11 cellular contexts compared by ENCODE assay signal in the genomic region with DNA sequence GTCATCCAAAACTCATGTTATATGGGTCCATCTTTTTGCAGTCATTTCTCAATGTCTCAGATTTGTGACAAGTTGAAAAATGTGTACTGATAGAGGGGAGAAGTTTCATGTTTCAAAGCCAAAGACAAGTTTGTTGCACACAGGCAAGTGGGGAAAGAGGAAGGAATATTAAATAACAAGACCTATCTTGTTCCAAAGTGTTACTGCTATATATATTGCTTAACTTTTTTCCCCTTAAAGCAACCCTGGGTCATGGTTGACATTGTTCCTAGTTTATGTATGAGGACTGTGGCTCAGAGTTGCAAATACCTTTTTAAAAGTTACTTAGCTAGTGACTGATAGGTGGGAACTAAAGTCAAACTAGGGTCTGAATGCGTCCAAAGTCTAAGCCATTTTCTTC. TPM values are rescaled to one million over a fixed set of nuclear protein-coding genes. Genes with fewer than 3 reads are reported as not detected.
DNase-seq lines count a peak whose midpoint lies in the region; ATAC-seq and TF ChIP-seq lines count a peak whose summit lies in the region.
"Had no signal": no experiment of that assay in that cellular context is flagged by ENCODE, and none has a peak within 500 bp of the region (broad histone marks: within the 10 kb centered on the region; RNA-seq: fewer than 3 reads in every experiment).

No MANE protein-coding gene starts in this region.

- peak overlapping the region; percentile 96 for H3K27ac Mint-ChIP-seq in activated T-helper 1 cell treated with anti-CD3 and anti-CD28 coated beads, Interleukin-12 subunit alpha, Interleukin-12 subunit beta, Interleukin-2, Interleukin-4 antibody, amounts not matched to agents 30 ng/mL and 10 ng/mL and 1 ng/mL, durations not matched to agents 14 hours and 24 hours and 36 hours

- in situ Hi-C loops in HAP-1 (cut with MboI; ENCODE audit: low sequenced_read_pairs) (loop anchor here (25.0 kb wide), 1 partner anchor 347 kb away; no protein-coding TSS in a partner anchor), gastrocnemius medialis (cut with MboI; ENCODE audit: low sequenced_read_pairs in 4 of 4) (loop anchor here (25.0 kb wide), 2 partner anchors 347 to 1347 kb away; no protein-coding TSS in a partner anchor)

- H3K9me3 Mint-ChIP-seq in activated T-helper 1 cell treated with anti-CD3 and anti-CD28 coated beads, Interleukin-12 subunit alpha, Interleukin-12 subunit beta, Interleukin-2, Interleukin-4 antibody, amounts not matched to agents 30 ng/mL and 10 ng/mL and 1 ng/mL, durations not matched to agents 14 hours and 24 hours and 36 hours, result no peaks in the 10 kb centered on the region

- H3K4me1 ChIP-seq in HAP-1 (peaks cover 25% of the 10 kb centered on the region), mesenchymal stem cell (ENCODE audit: control insufficient read depth, insufficient read depth, low read depth, low read length) (peaks cover 16% of the 10 kb centered on the region), gastrocnemius medialis (no peaks in the 10 kb centered on the region)

- H3K14ac ChIP-seq in mesenchymal stem cell (ENCODE audit: low read length in 2 of 2), result no peak overlapping the region

- peaks cover 84% of the 10 kb centered on the region for H3K4me1 Mint-ChIP-seq in activated T-helper 1 cell treated with anti-CD3 and anti-CD28 coated beads, Interleukin-12 subunit alpha, Interleukin-12 subunit beta, Interleukin-2, Interleukin-4 antibody, amounts not matched to agents 30 ng/mL and 10 ng/mL and 1 ng/mL, durations not matched to agents 14 hours and 24 hours and 36 hours (ENCODE audit: low read depth)

- H2BK15ac ChIP-seq in mesenchymal stem cell (ENCODE audit: low read depth, poor library complexity, severe bottlenecking), result no peak overlapping the region

- no peak overlapping the region for H4K8ac ChIP-seq in mesenchymal stem cell (ENCODE audit: low read length)

- no peaks in the 10 kb centered on the region for H3K9me3 ChIP-seq in HAP-1
- H3K9me3 ChIP-seq in mesenchymal stem cell (ENCODE audit: control insufficient read depth, low read length), result no peaks in the 10 kb centered on the region
- H3K9me3 ChIP-seq in gastrocnemius medialis, result no peaks in the 10 kb centered on the region
- H3K9me3 ChIP-seq: thyroid gland had no signal

- TF ChIP-seq CTCF in gastrocnemius medialis (IDR thresholded peaks at IDR 0.05 in 4 of 5, conservative IDR thresholded peaks at IDR 0.05 in 1 of 5), result no peak

- H4K91ac ChIP-seq in mesenchymal stem cell (ENCODE audit: low read length), result no peak overlapping the region

- no peak overlapping the region for H2AFZ ChIP-seq in mesenchymal stem cell (ENCODE audit: low read depth, low read length)

- no peak overlapping the region for H3K18ac ChIP-seq in mesenchymal stem cell (ENCODE audit: low read depth in 1 of 2, low read length in 2 of 2)

- H2BK12ac ChIP-seq in mesenchymal stem cell (ENCODE audit: low read length in 2 of 2), result no peak overlapping the region

- no peak for TF ChIP-seq POLR2A in gastrocnemius medialis (IDR thresholded peaks at IDR 0.05)

- no peaks in the 10 kb centered on the region for H3K27me3 Mint-ChIP-seq in activated T-helper 1 cell treated with anti-CD3 and anti-CD28 coated beads, Interleukin-12 subunit alpha, Interleukin-12 subunit beta, Interleukin-2, Interleukin-4 antibody, amounts not matched to agents 30 ng/mL and 10 ng/mL and 1 ng/mL, durations not matched to agents 14 hours and 24 hours and 36 hours (ENCODE audit: insufficient read depth)

- no peak overlapping the region for H3K23ac ChIP-seq in mesenchymal stem cell (ENCODE audit: low read length in 2 of 2)

- peak overlapping the region; percentile 54 for H3K4me3 ChIP-seq in HAP-1
- peak overlapping the region in 1 of 2 experiments; percentile 91 for H3K4me3 ChIP-seq in mesenchymal stem cell (ENCODE audit: insufficient read depth in 1 of 2, low read depth in 1 of 2, low read length in 2 of 2)
- no peak overlapping the region for H3K4me3 ChIP-seq in gastrocnemius medialis

- H2AK5ac ChIP-seq in mesenchymal stem cell (ENCODE audit: low read length, severe bottlenecking), result no peak overlapping the region

- ATAC-seq in HG03139 (IDR thresholded peaks at IDR 0.05; ENCODE audit: unreplicated experiment) (no peak), gastrocnemius medialis (no peak)

- no peaks in the 10 kb centered on the region for H3K79me1 ChIP-seq in mesenchymal stem cell (replicated peaks; ENCODE audit: low read length, poor library complexity, severe bottlenecking)

- no peaks in the 10 kb centered on the region for H3K27me3 ChIP-seq in HAP-1 (ENCODE audit: low read depth)
- H3K27me3 ChIP-seq in mesenchymal stem cell (ENCODE audit: control insufficient read depth in 1 of 2, insufficient read depth in 1 of 2, low read length in 2 of 2), result no peaks in the 10 kb centered on the region
- peaks cover 15 to 25% (median 19%) of the 10 kb centered on the region in 3 donors for H3K27me3 ChIP-seq in gastrocnemius medialis

- 90% methylated on average over 1 of the region's 1 CpG for WGBS in mesenchymal stem cell

- peak overlapping the region; percentile 89 for H3K9ac ChIP-seq in mesenchymal stem cell (ENCODE audit: low read length)

- DNase-seq in AML-193 (lab: John Stamatoyannopoulos, UW) (peak; percentile 74 to 78), HAP-1 (ENCODE audit: low spot score in 2 of 2) (no peak), mesenchymal stem cell (no peak), Ammon's horn (ENCODE audit: low spot score) (no peak), gastrocnemius medialis (no peak)
- DNase-seq in activated T-helper 1 cell treated with anti-CD3 and anti-CD28 coated beads, Interleukin-12 subunit alpha, Interleukin-12 subunit beta, Interleukin-2, Interleukin-4 antibody, amounts not matched to agents 30 ng/mL and 10 ng/mL and 1 ng/mL, durations not matched to agents 14 hours and 24 hours and 36 hours (ENCODE audit: low spot score), result no peak
- DNase-seq in stimulated activated naive CD4-positive, alpha-beta T cell (lab: John Stamatoyannopoulos, UW), result no peak
- DNase-seq: DMS79, NCI-H187, thyroid gland had no signal

- no peak overlapping the region for H2BK120ac ChIP-seq in mesenchymal stem cell (ENCODE audit: low read depth, low read length)

- H2BK5ac ChIP-seq in mesenchymal stem cell (ENCODE audit: low read depth, low read length, poor library complexity, severe bottlenecking), result no peak overlapping the region

- intact Hi-C loops in activated T-helper 1 cell treated with anti-CD3 and anti-CD28 coated beads, Interleukin-12 subunit alpha, Interleukin-12 subunit beta, Interleukin-2, Interleukin-4 antibody, amounts not matched to agents 30 ng/mL and 10 ng/mL and 1 ng/mL, durations not matched to agents 14 hours and 24 hours and 36 hours (cut with micrococcal nuclease), result loop anchor here (1.0 to 5.0 kb wide), 3 partner anchors 7 to 433 kb away; a partner anchor contains a TSS
- intact Hi-C loops in gastrocnemius medialis (cut with DNase I; ENCODE audit: low total_unique reads), result no loop called here

- no peak overlapping the region for H3K4me2 ChIP-seq in mesenchymal stem cell (ENCODE audit: low read length, poor library complexity, severe bottlenecking)

- H3K4me3 Mint-ChIP-seq in activated T-helper 1 cell treated with anti-CD3 and anti-CD28 coated beads, Interleukin-12 subunit alpha, Interleukin-12 subunit beta, Interleukin-2, Interleukin-4 antibody, amounts not matched to agents 30 ng/mL and 10 ng/mL and 1 ng/mL, durations not matched to agents 14 hours and 24 hours and 36 hours, result peak overlapping the region; percentile 98

- H3K4ac ChIP-seq in mesenchymal stem cell (ENCODE audit: low read depth in 1 of 2, low read length in 2 of 2), result no peak overlapping the region

- H3K27ac ChIP-seq in mesenchymal stem cell (ENCODE audit: low read length, poor library complexity, severe bottlenecking), result no peak overlapping the region
- H3K27ac ChIP-seq in gastrocnemius medialis, result no peak overlapping the region

- peaks cover 27% of the 10 kb centered on the region for H3K36me3 Mint-ChIP-seq in activated T-helper 1 cell treated with anti-CD3 and anti-CD28 coated beads, Interleukin-12 subunit alpha, Interleukin-12 subunit beta, Interleukin-2, Interleukin-4 antibody, amounts not matched to agents 30 ng/mL and 10 ng/mL and 1 ng/mL, durations not matched to agents 14 hours and 24 hours and 36 hours (ENCODE audit: low read depth)

- no peaks in the 10 kb centered on the region for H3K36me3 ChIP-seq in HAP-1 (replicated peaks)
- H3K36me3 ChIP-seq in mesenchymal stem cell (ENCODE audit: control insufficient read depth in 1 of 2, insufficient read depth in 2 of 2, low read depth in 1 of 2, low read length in 2 of 2), result no peaks in the 10 kb centered on the region
- H3K36me3 ChIP-seq in gastrocnemius medialis, result no peaks in the 10 kb centered on the region
- H3K36me3 ChIP-seq: thyroid gland had no signal

RNA-seq across cellular contexts. Expression of a gene that starts 1.7 kb away (rescaled TPM):
- 98.5 and 118 TPM in 2 replicates for total RNA-seq in activated T-helper 1 cell treated with anti-CD3 and anti-CD28 coated beads, Interleukin-12 subunit alpha, Interleukin-12 subunit beta, Interleukin-2, Interleukin-4 antibody, amounts not matched to agents 30 ng/mL and 10 ng/mL and 1 ng/mL, durations not matched to agents 14 hours and 24 hours and 36 hours
- 32.7 TPM for polyA plus RNA-seq in mesenchymal stem cell (2013, experiment 1 of 2)
- polyA plus RNA-seq in mesenchymal stem cell (2013, experiment 2 of 2), result 29.4 TPM
- total RNA-seq in gastrocnemius medialis, result under 1 TPM in 3 of 4 donors, not detected in 1; 0.47 to 0.61 (median 0.55) TPM

Comparison
In these comparisons a context has a peak if more than half of its experiments do, and no peak if none do; other contexts are left out.
1. DNase-seq: peak in AML-193 (2 of 2); none in HAP-1 (0 of 2), activated T-helper 1 cell treated with anti-CD3 and anti-CD28 coated beads, Interleukin-12 subunit alpha, Interleukin-12 subunit beta, Interleukin-2, Interleukin-4 antibody, amounts not matched to agents 30 ng/mL and 10 ng/mL and 1 ng/mL, durations not matched to agents 14 hours and 24 hours and 36 hours (single experiment), mesenchymal stem cell (single experiment), Ammon's horn (single experiment), gastrocnemius medialis (0 of 2) and stimulated activated naive CD4-positive, alpha-beta T cell (0 of 6).
2. RNA of a gene that starts 1.7 kb away (total RNA-seq): 98.5 to 118 TPM in activated T-helper 1 cell treated with anti-CD3 and anti-CD28 coated beads, Interleukin-12 subunit alpha, Interleukin-12 subunit beta, Interleukin-2, Interleukin-4 antibody, amounts not matched to agents 30 ng/mL and 10 ng/mL and 1 ng/mL, durations not matched to agents 14 hours and 24 hours and 36 hours; 0.47 to 0.61 TPM in gastrocnemius medialis; every median in the first group is over 10 times any median in the second.